8 cellular contexts compared by ENCODE assay signal in genomic region chr10:131500892-131501291, GRCh38.
"Had no signal": no experiment of that assay in that cellular context is flagged by ENCODE, and none has a peak within 500 bp of the region (broad histone marks: within the 10 kb centered on the region; RNA-seq: fewer than 3 reads in every experiment).

No MANE protein-coding gene starts in this region.

- H3K4me1 ChIP-seq: HAP-1 had no signal

- H3K27ac ChIP-seq: GM23248 had no signal

- H3K4me2 ChIP-seq: GM23338 had no signal

- H3K9ac ChIP-seq: GM23248 had no signal

- DNase-seq: GM23248, GOT3, H7, HCEC 1CT, HFFc6 had no signal

- H3K36me3 ChIP-seq: HAP-1 had no signal

- H2AFZ ChIP-seq: GM23248, GM23338 had no signal

- H3K9me3 ChIP-seq: HAP-1 had no signal

- H3K4me3 ChIP-seq: GM23248, GM23338, HAP-1 had no signal

- H3K4me1 Mint-ChIP-seq: GM23338 had no signal

- H3K4me3 Mint-ChIP-seq: GM23338, HFFc6 had no signal

- ATAC-seq: GM23338, HCT116 had no signal

- H3K27ac Mint-ChIP-seq: GM23338, HFFc6 had no signal
